In the genomic region with DNA sequence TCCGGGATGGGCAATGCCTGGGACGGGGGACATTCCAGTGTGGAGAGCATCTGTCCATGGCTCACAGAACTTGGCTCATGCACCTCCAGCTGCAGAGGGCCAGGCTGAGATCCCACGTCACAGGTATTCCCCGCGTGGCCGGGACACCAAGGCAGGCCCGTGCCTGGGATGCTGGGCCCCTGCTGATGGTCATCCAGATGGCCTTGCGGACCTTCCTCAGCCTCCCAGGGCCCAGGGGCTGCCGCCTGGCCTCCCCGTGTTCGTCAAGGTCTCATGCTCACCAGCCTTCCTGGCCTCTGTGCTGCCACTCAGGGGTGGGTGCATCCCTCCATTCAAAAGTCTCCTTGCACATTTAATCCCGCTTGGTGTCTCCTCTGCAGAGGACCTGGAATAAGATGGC, we compare ENCODE assay signal across 1 cellular context.
TF ChIP-seq lines count a peak whose summit lies in the region.

No MANE protein-coding gene starts in this region.

TF ChIP-seq in HepG2, 621 proteins besides CTCF, POLR2A, EP300 and RAD21:
- TF ChIP-seq, protein P1, sequence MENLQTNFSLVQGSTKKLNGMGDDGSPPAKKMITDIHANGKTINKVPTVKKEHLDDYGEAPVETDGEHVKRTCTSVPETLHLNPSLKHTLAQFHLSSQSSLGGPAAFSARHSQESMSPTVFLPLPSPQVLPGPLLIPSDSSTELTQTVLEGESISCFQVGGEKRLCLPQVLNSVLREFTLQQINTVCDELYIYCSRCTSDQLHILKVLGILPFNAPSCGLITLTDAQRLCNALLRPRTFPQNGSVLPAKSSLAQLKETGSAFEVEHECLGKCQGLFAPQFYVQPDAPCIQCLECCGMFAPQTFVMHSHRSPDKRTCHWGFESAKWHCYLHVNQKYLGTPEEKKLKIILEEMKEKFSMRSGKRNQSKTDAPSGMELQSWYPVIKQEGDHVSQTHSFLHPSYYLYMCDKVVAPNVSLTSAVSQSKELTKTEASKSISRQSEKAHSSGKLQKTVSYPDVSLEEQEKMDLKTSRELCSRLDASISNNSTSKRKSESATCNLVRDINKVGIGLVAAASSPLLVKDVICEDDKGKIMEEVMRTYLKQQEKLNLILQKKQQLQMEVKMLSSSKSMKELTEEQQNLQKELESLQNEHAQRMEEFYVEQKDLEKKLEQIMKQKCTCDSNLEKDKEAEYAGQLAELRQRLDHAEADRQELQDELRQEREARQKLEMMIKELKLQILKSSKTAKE (CRISPR knock-in tag; IDR thresholded peaks at IDR 0.05; ENCODE audit: borderline replicate concordance): no peak
- no peak for TF ChIP-seq ZKSCAN1 (IDR thresholded peaks at IDR 0.05; ENCODE audit: low read length)
